In genomic region chr1:212181015-212181891, GRCh38 we compare ENCODE assay signal across 18 cellular contexts.
DNase-seq lines count a peak whose midpoint lies in the region; ATAC-seq, FAIRE-seq and TF ChIP-seq lines count a peak whose summit lies in the region.
"Had no signal": no experiment of that assay in that cellular context is flagged by ENCODE, and none has a peak within 500 bp of the region (broad histone marks: within the 10 kb centered on the region; RNA-seq: fewer than 3 reads in every experiment).

No MANE protein-coding gene starts in this region.

- no peaks in the 10 kb centered on the region for H3K79me2 ChIP-seq in K562 (ENCODE audit: control insufficient read depth, insufficient read depth, low read length)

- TF ChIP-seq CTCF in K562 (IDR thresholded peaks at IDR 0.05 in 2 of 3, conservative IDR thresholded peaks at IDR 0.05 in 1 of 3; ENCODE audit: insufficient read depth in 2 of 3, low read depth in 1 of 3, low read length in 3 of 3) (no peak), lung (IDR thresholded peaks at IDR 0.05; ENCODE audit: control extremely low read depth, extremely low read depth) (no peak)

- POLR2A ChIA-PET in K562 (lab: Yijun Ruan, JAX): interaction anchor here (0.7 to 1.6 kb wide), 4 partner anchors 10 to 542 kb away, joined by 3 read pairs; no protein-coding TSS in a partner anchor
- POLR2A ChIA-PET in activated CD4-positive, alpha-beta T cell treated with anti-CD3 and anti-CD28 coated beads for 36 hours (lab: Charles Lee): no interaction called here

- in situ Hi-C loops in K562 (cut with MboI): no loop called here

- no peaks in the 10 kb centered on the region for H4K20me1 ChIP-seq in K562 (replicated peaks; ENCODE audit: control insufficient read depth, insufficient read depth, low read length)
- H4K20me1 ChIP-seq: BLaER1 treated with 17β-estradiol and CSF1 and Interleukin-3, amounts not matched to agents 10 nM and 100 nM had no signal

- H3K4me2 ChIP-seq in K562 (ENCODE audit: insufficient read depth, low read length): no peak overlapping the region

- WGBS in K562 (ENCODE audit: insufficient coverage, low coverage, missing lambda C conversion rate): 65% methylated on average over 6 of the region's 6 CpGs
- WGBS in lung, 2 donors: 73 to 91% methylated on average over 6 of the region's 6 CpGs

- H3K9me3 Mint-ChIP-seq in activated CD4-positive, alpha-beta T cell treated with anti-CD3 and anti-CD28 coated beads for 36 hours (ENCODE audit: low read depth): no peaks in the 10 kb centered on the region
- H3K9me3 Mint-ChIP-seq: CD8-positive, alpha-beta T cell; HFFc6 had no signal

- no peak for FAIRE-seq in K562 (lab: Jason Lieb, UNC)

- peaks cover 0 to 4% of the 10 kb centered on the region in 2 experiments; a peak in 3 of 5 replicates for H3K4me1 ChIP-seq in K562 (replicated peaks in 1 of 2; ENCODE audit: control insufficient read depth in 2 of 2, insufficient read depth in 2 of 2, low read length in 2 of 2)
- H3K4me1 ChIP-seq in lung (ENCODE audit: control insufficient read depth in 2 of 2, insufficient read depth in 2 of 2, low read length in 2 of 2): peaks cover 7 to 8% of the 10 kb centered on the region in 2 donors

- TF ChIP-seq EP300 in K562 (IDR thresholded peaks at IDR 0.05; ENCODE audit: low read length): no peak

- no peak overlapping the region for H3K27ac Mint-ChIP-seq in activated CD4-positive, alpha-beta T cell treated with anti-CD3 and anti-CD28 coated beads for 36 hours
- H3K27ac Mint-ChIP-seq: B cell; CD8-positive, alpha-beta T cell had no signal

- no peak for TF ChIP-seq RAD21 in K562 (CRISPR knock-in tag; conservative IDR thresholded peaks at IDR 0.05 in 1 of 2, IDR thresholded peaks at IDR 0.05 in 1 of 2)

- no peaks in the 10 kb centered on the region for H3K9me1 ChIP-seq in K562 (ENCODE audit: control insufficient read depth, insufficient read depth, low read length)

- no peak overlapping the region for H3K9ac ChIP-seq in K562 (ENCODE audit: insufficient read depth in 1 of 2, low read depth in 2 of 2, low read length in 2 of 2)
- H3K9ac ChIP-seq: BLaER1 treated with 17β-estradiol and CSF1 and Interleukin-3, amounts not matched to agents 10 nM and 100 nM had no signal

- peaks cover 7% of the 10 kb centered on the region for H3K4me1 Mint-ChIP-seq in activated CD4-positive, alpha-beta T cell treated with anti-CD3 and anti-CD28 coated beads for 36 hours

- H3K36me3 Mint-ChIP-seq in activated CD4-positive, alpha-beta T cell treated with anti-CD3 and anti-CD28 coated beads for 36 hours (ENCODE audit: low read depth): no peaks in the 10 kb centered on the region
- H3K36me3 Mint-ChIP-seq: CD8-positive, alpha-beta T cell had no signal

- H3K9me3 ChIP-seq in K562 (replicated peaks; ENCODE audit: control insufficient read depth, insufficient read depth, low read depth, low read length) (no peaks in the 10 kb centered on the region), lung (ENCODE audit: control insufficient read depth in 2 of 2, insufficient read depth in 1 of 2, low read length in 1 of 2) (peaks cover 0 to 2% of the 10 kb centered on the region in 2 donors)
- H3K9me3 ChIP-seq: BLaER1 treated with 17β-estradiol and CSF1 and Interleukin-3, amounts not matched to agents 10 nM and 100 nM had no signal

- H3K27ac ChIP-seq in K562 (ENCODE audit: extremely low read depth, low read depth, low read length) (no peak overlapping the region), lung (ENCODE audit: low read depth in 1 of 2, low read length in 1 of 2) (no peak overlapping the region)
- H3K27ac ChIP-seq: BLaER1 treated with 17β-estradiol and CSF1 and Interleukin-3, amounts not matched to agents 10 nM and 100 nM had no signal

- no peaks in the 10 kb centered on the region for H3K27me3 Mint-ChIP-seq in activated CD4-positive, alpha-beta T cell treated with anti-CD3 and anti-CD28 coated beads for 36 hours
- H3K27me3 Mint-ChIP-seq: B cell had no signal

- CTCF ChIA-PET in K562 (lab: Yijun Ruan, JAX; ENCODE audit: low intra/inter-chr PET ratio): no interaction called here
- CTCF ChIA-PET in activated CD4-positive, alpha-beta T cell treated with anti-CD3 and anti-CD28 coated beads for 36 hours (lab: Charles Lee): no interaction called here

- H3K4me3 Mint-ChIP-seq in activated CD4-positive, alpha-beta T cell treated with anti-CD3 and anti-CD28 coated beads for 36 hours: no peak overlapping the region
- H3K4me3 Mint-ChIP-seq: B cell; CD8-positive, alpha-beta T cell; HFFc6 had no signal

- no TSS peak for BruUV-seq in K562 (replicated peaks; lab: Mats Ljungman, UMichigan)

- H3K27me3 ChIP-seq in K562 (ENCODE audit: control insufficient read depth in 2 of 2, insufficient read depth in 2 of 2, low read length in 2 of 2) (no peaks in the 10 kb centered on the region), lung (ENCODE audit: control insufficient read depth, insufficient read depth) (no peaks in the 10 kb centered on the region)
- H3K27me3 ChIP-seq: BLaER1 treated with 17β-estradiol and CSF1 and Interleukin-3, amounts not matched to agents 10 nM and 100 nM had no signal

- ATAC-seq in left ventricle myocardium superior (peak; percentile 55), left cardiac atrium (no peak), K562 (no peak), lung (ENCODE audit: insufficient read depth, low FRiP score) (no peak), HG02798 (IDR thresholded peaks at IDR 0.05; ENCODE audit: poor library complexity, unreplicated experiment) (no peak)
- ATAC-seq in activated CD4-positive, alpha-beta T cell treated with anti-CD3 and anti-CD28 coated beads for 36 hours: no peak
- ATAC-seq: CD8-positive, alpha-beta T cell; HCT116 had no signal

- no peak for TF ChIP-seq POLR2A in K562 (conservative IDR thresholded peaks at IDR 0.05)

- H3K4me3 ChIP-seq in K562 (no peak overlapping the region), lung (no peak overlapping the region)
- H3K4me3 ChIP-seq: BLaER1 treated with 17β-estradiol and CSF1 and Interleukin-3, amounts not matched to agents 10 nM and 100 nM had no signal

- DNase-seq in left ventricle myocardium superior (no peak), left cardiac atrium (no peak), K562 (ENCODE audit: extremely low read depth in 1 of 4, low spot score in 3 of 4) (no peak), lung (ENCODE audit: low spot score) (peak; percentile 59), posterior vena cava (ENCODE audit: low spot score) (no peak)
- no peak for DNase-seq in activated CD4-positive, alpha-beta T cell treated with anti-CD3 and anti-CD28 coated beads for 36 hours
- DNase-seq: 8988T; Calu3; CD8-positive, alpha-beta T cell; DMS79 treated with DMSO at 0.1 percent for 48 hours; GF-D8; GOT3; H7; HFFc6 had no signal

- H3K36me3 ChIP-seq in K562 (ENCODE audit: control insufficient read depth, insufficient read depth, low read length): no peaks in the 10 kb centered on the region
- H3K36me3 ChIP-seq in lung (ENCODE audit: control insufficient read depth in 2 of 2, insufficient read depth in 2 of 2, low read length in 2 of 2): no peaks in the 10 kb centered on the region
- H3K36me3 ChIP-seq: BLaER1 treated with 17β-estradiol and CSF1 and Interleukin-3, amounts not matched to agents 10 nM and 100 nM had no signal

- intact Hi-C loops in left ventricle myocardium superior (cut with micrococcal nuclease) (no loop called here), left cardiac atrium (cut with DNase I) (no loop called here), K562 (cut with micrococcal nuclease) (no loop called here), posterior vena cava (cut with DNase I) (no loop called here)
- intact Hi-C loops in activated CD4-positive, alpha-beta T cell treated with anti-CD3 and anti-CD28 coated beads for 36 hours (cut with DNase I, micrococcal nuclease): no loop called here

- H2AFZ ChIP-seq in K562 (ENCODE audit: low read depth, low read length): no peak overlapping the region

TF ChIP-seq in K562, 482 proteins besides CTCF, POLR2A, EP300 and RAD21 (continues in another document):
- TF ChIP-seq EGR1 (conservative IDR thresholded peaks at IDR 0.05) (no peak), ZNF311 (CRISPR knock-in tag; IDR thresholded peaks at IDR 0.05) (no peak), JUND (IDR thresholded peaks at IDR 0.05; ENCODE audit: borderline replicate concordance, low read depth, low read length) (no peak), JUND (tag; IDR thresholded peaks at IDR 0.05; ENCODE audit: borderline replicate concordance, low read depth, low read length) (no peak), ZNF384 (IDR thresholded peaks at IDR 0.05; ENCODE audit: low read depth, low read length) (no peak), MAFF (IDR thresholded peaks at IDR 0.05; ENCODE audit: low read length) (peak; percentile 36; the same call in 1 of the 2 replicates), ZNF316 (IDR thresholded peaks at IDR 0.05) (peak; percentile 85), CBFA2T2 (conservative IDR thresholded peaks at IDR 0.05) (no peak), KAT2B (IDR thresholded peaks at IDR 0.05; ENCODE audit: low read depth, low read length) (no peak), TRIM25 (IDR thresholded peaks at IDR 0.05; ENCODE audit: borderline replicate concordance) (no peak), POLR3G (IDR thresholded peaks at IDR 0.05; ENCODE audit: extremely low read depth, insufficient read length, insufficient replicate concordance) (no peak), SRF (CRISPR knock-in tag; IDR thresholded peaks at IDR 0.05) (no peak), SETDB1 (IDR thresholded peaks at IDR 0.05; ENCODE audit: low read length) (no peak), ZNF699 (CRISPR knock-in tag; IDR thresholded peaks at IDR 0.05; ENCODE audit: insufficient replicate concordance) (no peak), ZNF644 (tag; IDR thresholded peaks at IDR 0.05; ENCODE audit: low read depth) (no peak), CGGBP1 (CRISPR knock-in tag; IDR thresholded peaks at IDR 0.05) (no peak), PHTF2 (CRISPR knock-in tag; IDR thresholded peaks at IDR 0.05) (no peak), NR2F6 (CRISPR knock-in tag; IDR thresholded peaks at IDR 0.05) (no peak)
